8 cellular contexts compared by ENCODE assay signal in the genomic region with DNA sequence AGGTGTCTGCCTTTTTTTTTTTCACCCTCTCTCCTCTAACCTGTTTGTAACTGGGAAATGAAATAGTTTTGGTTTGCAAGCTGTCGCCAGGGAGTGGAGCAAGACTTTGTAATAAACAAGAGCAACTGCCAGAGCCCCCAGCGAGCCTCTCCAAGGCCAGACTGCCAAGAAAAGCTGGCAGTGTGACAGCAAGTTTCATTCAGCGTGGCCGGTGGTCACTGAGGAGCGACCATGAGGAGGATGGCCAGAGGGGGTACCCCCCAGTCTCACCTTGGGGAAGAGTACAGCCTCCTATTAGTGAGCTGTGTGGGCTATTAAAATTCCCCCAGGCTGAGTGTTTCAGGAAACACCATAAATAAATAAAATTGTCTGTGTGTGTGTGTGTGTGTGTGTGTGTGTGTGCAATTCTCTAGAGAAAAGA. TPM values are rescaled to one million over a fixed set of nuclear protein-coding genes. Genes with fewer than 3 reads are reported as not detected.
DNase-seq lines count a peak whose midpoint lies in the region; ATAC-seq and TF ChIP-seq lines count a peak whose summit lies in the region.

No MANE protein-coding gene starts in this region.

- ATAC-seq in HG02973 (IDR thresholded peaks at IDR 0.05; ENCODE audit: unreplicated experiment), result no peak
- no peak for ATAC-seq in HG02798 (IDR thresholded peaks at IDR 0.05; ENCODE audit: poor library complexity, unreplicated experiment)

- intact Hi-C loops in esophagus squamous epithelium (cut with DNase I), result no loop called here

- H3K4me2 ChIP-seq in osteoblast (ENCODE audit: insufficient read depth, low read length), result peak overlapping the region; percentile 73

- H3K79me2 ChIP-seq in osteoblast (ENCODE audit: insufficient read depth, low read length), result no peaks in the 10 kb centered on the region

- H3K9me3 ChIP-seq in esophagus squamous epithelium (no peaks in the 10 kb centered on the region), osteoblast (ENCODE audit: low read depth, low read length) (no peaks in the 10 kb centered on the region)

- 0 to 8% methylated on average over 1 to 2 of the region's 5 CpGs for WGBS in esophagus squamous epithelium, 2 donors

- TF ChIP-seq POLR2A in esophagus squamous epithelium (IDR thresholded peaks at IDR 0.05), result no peak

- H3K36me3 ChIP-seq in BJ (ENCODE audit: control insufficient read depth, insufficient read depth, low read length) (no peaks in the 10 kb centered on the region), esophagus squamous epithelium (no peaks in the 10 kb centered on the region), osteoblast (ENCODE audit: insufficient read depth, low read length) (no peaks in the 10 kb centered on the region)

- no peaks in the 10 kb centered on the region for H4K20me1 ChIP-seq in osteoblast (ENCODE audit: insufficient read depth, low read length)

- peaks cover 12 to 39% (median 30%) of the 10 kb centered on the region in 3 donors for H3K4me1 ChIP-seq in esophagus squamous epithelium
- H3K4me1 ChIP-seq in osteoblast (ENCODE audit: insufficient read depth, low read length), result peaks cover 16% of the 10 kb centered on the region

- H3K27ac ChIP-seq in esophagus squamous epithelium (peak overlapping the region; percentile 79 to 89 (median 86)), osteoblast (ENCODE audit: low read depth, low read length) (no peak overlapping the region)

- TF ChIP-seq CTCF in BJ (IDR thresholded peaks at IDR 0.05; ENCODE audit: insufficient read depth, low read depth, low read length), result no peak
- no peak for TF ChIP-seq CTCF in esophagus squamous epithelium (IDR thresholded peaks at IDR 0.05)
- no peak for TF ChIP-seq CTCF in osteoblast (IDR thresholded peaks at IDR 0.05; ENCODE audit: extremely low read depth, low read depth, low read length)

- no peak overlapping the region for H2AFZ ChIP-seq in osteoblast (ENCODE audit: low read length)

- H3K4me3 ChIP-seq in BJ (ENCODE audit: low read depth, low read length) (no peak overlapping the region), esophagus squamous epithelium (peak overlapping the region in 3 of 4 donors; percentile 6 to 49 (median 13)), osteoblast (ENCODE audit: insufficient read depth, low read length) (peak overlapping the region; percentile 39)

- DNase-seq in BJ (ENCODE audit: low read depth), result peak; percentile 28
- peak; percentile 71 for DNase-seq in NCI-H2171 treated with DMSO at 0.1 percent for 48 hours (lab: John Stamatoyannopoulos, UW)
- DNase-seq in esophagus squamous epithelium (lab: John Stamatoyannopoulos, UW), result no peak
- DNase-seq in osteoblast (ENCODE audit: insufficient read length, low spot score, missing footprints), result no peak
- DNase-seq in NCI-H2227 treated with DMSO at 0.1 percent for 48 hours (lab: John Stamatoyannopoulos, UW), result no peak
- no peak for DNase-seq in stimulated activated naive CD4-positive, alpha-beta T cell (lab: John Stamatoyannopoulos, UW)

- POLR2A ChIA-PET in BJ (lab: Charles Lee), result interaction anchor here (0.6 kb wide), 4 partner anchors 10 to 350 kb away, joined by 3 to 5 read pairs (median 3); no protein-coding TSS in a partner anchor

- CTCF ChIA-PET in BJ (lab: Yijun Ruan, JAX), result interaction anchor here (0.8 to 2.7 kb wide), 6 partner anchors 10 to 507 kb away, joined by 3 to 7 read pairs (median 4); no protein-coding TSS in a partner anchor

- H3K27me3 ChIP-seq in BJ (ENCODE audit: control insufficient read depth, insufficient read depth, low read length) (no peaks in the 10 kb centered on the region), esophagus squamous epithelium (no peaks in the 10 kb centered on the region), osteoblast (ENCODE audit: insufficient read depth, low read length) (no peaks in the 10 kb centered on the region)

RNA-seq across cellular contexts. Expression of gene ZFAND5, which starts 49.9 kb away (rescaled TPM):
- 172 and 222 TPM in 2 replicates for polyA plus RNA-seq in BJ (2011; rRNA removed)
- polyA minus RNA-seq in BJ (2011; rRNA and poly(A)+ RNA removed), result 73.6 and 94.0 TPM in 2 replicates
- total RNA-seq in esophagus squamous epithelium (100 to 1,000 TPM in 1 of 4 donors, 10 to 100 TPM in 3; 89.1 to 203 (median 92.0) TPM), osteoblast (153 and 164 TPM in 2 replicates)

Comparison
In these comparisons a context has a peak if more than half of its experiments do, and no peak if none do; other contexts are left out.
1. DNase-seq: peak in BJ (single experiment) and NCI-H2171 treated with DMSO at 0.1 percent for 48 hours (single experiment); none in esophagus squamous epithelium (single experiment), osteoblast (single experiment), NCI-H2227 treated with DMSO at 0.1 percent for 48 hours (single experiment) and stimulated activated naive CD4-positive, alpha-beta T cell (0 of 6).